ENCODE assay signal across 15 cellular contexts in the genomic region with DNA sequence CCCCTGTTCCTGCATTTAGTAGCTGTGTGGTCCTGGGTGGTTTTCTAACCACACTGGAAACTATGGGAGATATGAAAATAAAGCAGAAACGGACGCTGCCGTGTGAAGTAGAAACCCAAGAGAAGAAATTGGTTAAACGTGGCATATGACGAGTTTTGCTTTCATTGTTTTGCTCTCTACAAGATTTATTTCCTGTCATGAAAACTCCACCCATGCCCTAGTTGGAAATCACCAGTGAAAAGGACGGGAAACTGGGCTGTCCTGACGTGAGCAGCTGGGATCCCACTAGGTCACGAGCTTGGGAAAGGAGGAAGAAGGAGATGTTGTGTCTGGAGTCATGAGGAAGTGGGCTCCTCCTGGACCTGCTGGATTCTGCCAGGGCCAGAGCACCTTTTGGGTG.
DNase-seq lines count a peak whose midpoint lies in the region; ATAC-seq and TF ChIP-seq lines count a peak whose summit lies in the region.
"Had no signal": no experiment of that assay in that cellular context is flagged by ENCODE, and none has a peak within 500 bp of the region (broad histone marks: within the 10 kb centered on the region; RNA-seq: fewer than 3 reads in every experiment).

No MANE protein-coding gene starts in this region.

- no peaks in the 10 kb centered on the region for H3K27me3 ChIP-seq in esophagus squamous epithelium
- no peaks in the 10 kb centered on the region for H3K27me3 ChIP-seq in mucosa of rectum (ENCODE audit: control insufficient read depth in 2 of 2, insufficient read depth in 2 of 2, low read length in 2 of 2)
- H3K27me3 ChIP-seq in upper lobe of left lung: no peaks in the 10 kb centered on the region
- H3K27me3 ChIP-seq: colonic mucosa, SJCRH30, testis had no signal

- H3K4me3 ChIP-seq in esophagus squamous epithelium (no peak overlapping the region), mucosa of rectum (ENCODE audit: low read length in 2 of 2) (no peak overlapping the region), upper lobe of left lung (no peak overlapping the region)
- H3K4me3 ChIP-seq: colonic mucosa, SJCRH30, testis had no signal

- no peak for DNase-seq in activated T-cell treated with anti-CD3 and anti-CD28 coated beads, Interleukin-2, amount 50 U/mL, for 24 hours
- DNase-seq in activated T-cell treated with anti-CD3 and anti-CD28 coated beads, Interleukin-2, amount 50 U/mL, for 1 hour: no peak
- DNase-seq in esophagus squamous epithelium (lab: John Stamatoyannopoulos, UW) (no peak), upper lobe of left lung (peak in 1 of 2 donors; percentile 32), natural killer cell (no peak), HUDEP-2 (lab: John Stamatoyannopoulos, UW; ENCODE audit: unreplicated experiment in 76 of 76) (no peak)
- DNase-seq: colonic mucosa, KBM-7, NCI-H1694 treated with DMSO at 0.1 percent for 48 hours, NCI-H748 treated with DMSO at 0.1 percent for 48 hours, SJCRH30, testis had no signal

- no peaks in the 10 kb centered on the region for H3K36me3 ChIP-seq in esophagus squamous epithelium
- no peaks in the 10 kb centered on the region for H3K36me3 ChIP-seq in mucosa of rectum (ENCODE audit: control insufficient read depth in 2 of 2, insufficient read depth in 2 of 2, low read length in 2 of 2)
- H3K36me3 ChIP-seq in upper lobe of left lung: no peaks in the 10 kb centered on the region
- H3K36me3 ChIP-seq: colonic mucosa, SJCRH30 had no signal

- TF ChIP-seq EP300 in upper lobe of left lung (IDR thresholded peaks at IDR 0.05): peak; percentile 6 to 88 (median 72)

- ATAC-seq in upper lobe of left lung (ENCODE audit: low FRiP score in 2 of 2): peak in 1 of 2 donors; percentile 54
- no peak for ATAC-seq in GM19452 (IDR thresholded peaks at IDR 0.05; ENCODE audit: unreplicated experiment)
- no peak for ATAC-seq in natural killer cell
- ATAC-seq: HCT116 had no signal

- whole genome bisulfite sequencing in esophagus squamous epithelium, 2 donors: 24 to 32% methylated on average over 8 of the region's 8 CpGs
- WGBS in upper lobe of left lung, 2 donors: 30 to 41% methylated on average over 8 of the region's 8 CpGs

- TF ChIP-seq CTCF in esophagus squamous epithelium (IDR thresholded peaks at IDR 0.05) (no peak), upper lobe of left lung (IDR thresholded peaks at IDR 0.05) (no peak), natural killer cell (IDR thresholded peaks at IDR 0.05) (no peak)

- no peak overlapping the region for H3K4me3 Mint-ChIP-seq in activated T-cell treated with anti-CD3 and anti-CD28 coated beads, Interleukin-2, amount 50 U/mL, for 24 hours
- H3K4me3 Mint-ChIP-seq in natural killer cell: no peak overlapping the region

- no peak overlapping the region for H3K9ac ChIP-seq in mucosa of rectum (ENCODE audit: low read depth in 1 of 2, low read length in 2 of 2)

- H3K27ac ChIP-seq in esophagus squamous epithelium (peak overlapping the region; percentile 55 to 86 (median 73)), mucosa of rectum (ENCODE audit: low read depth in 2 of 2, low read length in 2 of 2) (peak overlapping the region; percentile 34 to 56), upper lobe of left lung (peak overlapping the region in 3 of 4 donors; percentile 70 to 72 (median 71))
- H3K27ac ChIP-seq: colonic mucosa, SJCRH30, testis had no signal

- H3K27ac Mint-ChIP-seq in activated T-cell treated with anti-CD3 and anti-CD28 coated beads, Interleukin-2, amount 50 U/mL, for 24 hours: peak overlapping the region; percentile 39
- H3K27ac Mint-ChIP-seq in natural killer cell: no peak overlapping the region

- no peaks in the 10 kb centered on the region for H3K9me3 Mint-ChIP-seq in activated T-cell treated with anti-CD3 and anti-CD28 coated beads, Interleukin-2, amount 50 U/mL, for 24 hours
- H3K9me3 Mint-ChIP-seq in natural killer cell: no peaks in the 10 kb centered on the region

- no peaks in the 10 kb centered on the region for H3K36me3 Mint-ChIP-seq in activated T-cell treated with anti-CD3 and anti-CD28 coated beads, Interleukin-2, amount 50 U/mL, for 24 hours (ENCODE audit: low read depth)
- H3K36me3 Mint-ChIP-seq in natural killer cell: no peaks in the 10 kb centered on the region

- intact Hi-C loops in esophagus squamous epithelium (cut with DNase I) (loop anchor here (10.0 kb wide), 1 partner anchor 121 kb away; a partner anchor contains a TSS), natural killer cell (cut with micrococcal nuclease) (no loop called here)

- H3K9me3 ChIP-seq in esophagus squamous epithelium: no peaks in the 10 kb centered on the region
- no peaks in the 10 kb centered on the region for H3K9me3 ChIP-seq in mucosa of rectum (ENCODE audit: control insufficient read depth in 2 of 2, low read length in 2 of 2)
- no peaks in the 10 kb centered on the region for H3K9me3 ChIP-seq in upper lobe of left lung
- H3K9me3 ChIP-seq: colonic mucosa, SJCRH30, testis had no signal

- H3K27me3 Mint-ChIP-seq in activated T-cell treated with anti-CD3 and anti-CD28 coated beads, Interleukin-2, amount 50 U/mL, for 24 hours: no peaks in the 10 kb centered on the region
- no peaks in the 10 kb centered on the region for H3K27me3 Mint-ChIP-seq in natural killer cell (ENCODE audit: low read depth in 2 of 2)

- TF ChIP-seq POLR2A in esophagus squamous epithelium (IDR thresholded peaks at IDR 0.05) (no peak), upper lobe of left lung (IDR thresholded peaks at IDR 0.05) (no peak)

- peaks cover 6% of the 10 kb centered on the region for H3K4me1 Mint-ChIP-seq in activated T-cell treated with anti-CD3 and anti-CD28 coated beads, Interleukin-2, amount 50 U/mL, for 24 hours (ENCODE audit: low read depth)
- H3K4me1 Mint-ChIP-seq in natural killer cell: no peaks in the 10 kb centered on the region

- H3K4me1 ChIP-seq in esophagus squamous epithelium (peaks cover 0 to 44% (median 27%) of the 10 kb centered on the region in 3 donors), mucosa of rectum (ENCODE audit: control insufficient read depth in 2 of 2, insufficient read depth in 2 of 2, low read length in 2 of 2) (peaks cover 10 to 11% of the 10 kb centered on the region in 2 donors), upper lobe of left lung (peaks cover 8 to 19% (median 14%) of the 10 kb centered on the region in 4 donors)
- H3K4me1 ChIP-seq: colonic mucosa had no signal
